24 cellular contexts compared by ENCODE assay signal in genomic region chr4:54645830-54646229, GRCh38.
"Had no signal": no experiment of that assay in that cellular context is flagged by ENCODE, and none has a peak within 500 bp of the region (broad histone marks: within the 10 kb centered on the region; RNA-seq: fewer than 3 reads in every experiment).

No MANE protein-coding gene starts in this region.

- H3K4me1 ChIP-seq: gastroesophageal sphincter, lower lobe of right lung, psoas muscle, right lobe of liver, spleen, testis, tibial nerve, upper lobe of right lung, vagina had no signal

- H3K27ac ChIP-seq: gastroesophageal sphincter, left ventricle myocardium inferior, lower lobe of right lung, neutrophil, psoas muscle, right lobe of liver, spleen, testis, tibial nerve, upper lobe of right lung, vagina had no signal

- H3K27me3 ChIP-seq: gastroesophageal sphincter, neutrophil, right lobe of liver, spleen, testis, tibial nerve, upper lobe of right lung, vagina had no signal

- H3K36me3 ChIP-seq: gastroesophageal sphincter, left ventricle myocardium inferior, lower lobe of right lung, neutrophil, right lobe of liver, spleen, tibial nerve, upper lobe of right lung, vagina had no signal

- H3K4me3 ChIP-seq: gastroesophageal sphincter, left ventricle myocardium inferior, lower lobe of right lung, psoas muscle, right lobe of liver, spleen, testis, tibial nerve, upper lobe of right lung, vagina had no signal

- ATAC-seq: esophagus mucosa; gastroesophageal sphincter; left cardiac atrium; lower lobe of right lung; psoas muscle; right lobe of liver; stimulated activated naive B cell treated with anti-CD40 and anti-IgM and Interleukin-4, amounts not matched to agents 10 μg/mL and 1 μg/mL and 100 μg/mL, for 72 hours; stimulated activated naive CD8-positive, alpha-beta T cell treated with anti-CD3 and anti-CD28 coated beads, Interleukin-15, amount 100 ng/mL, for 72 hours; upper lobe of right lung had no signal

- DNase-seq: effector memory CD4-positive, alpha-beta T cell; immature natural killer cell; kidney; left cardiac atrium; left ventricle myocardium inferior; lower lobe of right lung; mesenchymal stem cell; naive B cell; psoas muscle; retina; right lobe of liver; spleen; stimulated activated CD4-positive, alpha-beta T cell treated with anti-CD3 and anti-CD28 coated beads, Interleukin-15, amount 100 ng/mL, for 24 hours; stimulated activated CD4-positive, alpha-beta T cell treated with anti-CD3 and anti-CD28 coated beads, Interleukin-1b, Interleukin-23, amount 100 ng/mL, for 48 hours; stimulated activated CD4-positive, alpha-beta T cell treated with anti-CD3 and anti-CD28 coated beads, Interleukin-4, amount 100 ng/mL, for 4 hours; stimulated activated naive B cell treated with anti-CD40 and anti-IgM and Interleukin-4, amounts not matched to agents 10 μg/mL and 1 μg/mL and 100 μg/mL, for 72 hours; stimulated activated naive CD8-positive, alpha-beta T cell treated with anti-CD3 and anti-CD28 coated beads, Interleukin-15, amount 100 ng/mL, for 72 hours; testis; upper lobe of right lung had no signal

- H3K9me3 ChIP-seq: gastroesophageal sphincter, left ventricle myocardium inferior, lower lobe of right lung, neutrophil, psoas muscle, right lobe of liver, spleen, testis, tibial nerve, upper lobe of right lung, vagina had no signal
